Comparison of ENCODE assay signal across 8 cellular contexts in the genomic region with DNA sequence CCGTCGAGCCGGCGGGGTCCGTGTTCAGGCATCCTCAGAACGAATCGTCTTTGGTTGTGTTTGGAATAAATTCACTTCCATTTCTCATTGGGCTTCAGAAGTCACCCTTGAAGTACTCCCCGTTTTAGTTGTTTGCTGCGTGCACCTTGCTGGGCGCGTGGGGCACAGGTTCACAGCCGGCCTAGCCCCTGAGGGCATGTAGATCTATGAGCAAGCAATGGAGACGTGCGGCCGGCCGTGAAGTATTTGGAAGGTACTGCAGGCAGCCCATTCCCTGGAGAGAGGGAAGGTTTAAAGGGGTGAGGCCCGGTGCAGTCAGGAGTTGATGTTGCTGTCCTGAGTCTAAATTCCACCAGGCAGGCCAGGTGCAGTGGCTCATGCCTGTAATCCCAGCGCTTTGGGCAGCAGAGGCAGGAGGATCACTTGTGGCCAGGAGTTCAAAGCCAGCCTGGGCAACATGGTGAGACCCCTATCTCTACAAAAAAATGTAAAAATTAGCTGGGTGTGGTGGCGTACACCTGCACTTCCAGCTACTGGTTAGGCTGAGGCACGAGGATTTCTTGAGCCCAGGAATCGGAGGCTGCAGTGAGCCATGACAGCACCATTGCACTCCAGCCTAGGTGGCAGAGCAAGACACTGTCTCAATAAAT. TPM values are rescaled to one million over a fixed set of nuclear protein-coding genes. Genes with fewer than 3 reads are reported as not detected.
DNase-seq lines count a peak whose midpoint lies in the region; ATAC-seq, FAIRE-seq and TF ChIP-seq lines count a peak whose summit lies in the region.

No MANE protein-coding gene starts in this region.

- TF ChIP-seq CTCF in endothelial cell of umbilical vein (IDR thresholded peaks at IDR 0.05; ENCODE audit: extremely low read depth in 1 of 2, insufficient read depth in 1 of 2, low read depth in 1 of 2, low read length in 2 of 2) (no peak), nephron (IDR thresholded peaks at IDR 0.05; ENCODE audit: unreplicated experiment in 3 of 3) (no peak)

- TF ChIP-seq POLR2A in endothelial cell of umbilical vein (IDR thresholded peaks at IDR 0.05; ENCODE audit: low read depth, low read length), result no peak

- peak overlapping the region; percentile 94 for H3K27ac Mint-ChIP-seq in T-helper 1 cell treated with Interleukin-12 subunit alpha and Interleukin-12 subunit beta and Interleukin-4 antibody, amounts not matched to agents 30 μg/mL and 1 μg/mL, for 36 hours
- peak overlapping the region; percentile 30 to 78 (median 62) for H3K27ac Mint-ChIP-seq in nephron

- H3K79me2 ChIP-seq in endothelial cell of umbilical vein (ENCODE audit: control insufficient read depth, insufficient read depth, low read length), result peaks cover 43% of the 10 kb centered on the region

- peak overlapping the region; percentile 80 for H3K4me2 ChIP-seq in endothelial cell of umbilical vein (ENCODE audit: insufficient read depth, low read length)

- H2AFZ ChIP-seq in endothelial cell of umbilical vein (ENCODE audit: low read depth, low read length), result peak overlapping the region; percentile 74

- peak overlapping the region; percentile 50 for H3K27ac ChIP-seq in endothelial cell of umbilical vein (ENCODE audit: insufficient read depth, low read depth, low read length)

- H3K36me3 Mint-ChIP-seq in T-helper 1 cell treated with Interleukin-12 subunit alpha and Interleukin-12 subunit beta and Interleukin-4 antibody, amounts not matched to agents 30 μg/mL and 1 μg/mL, for 36 hours (ENCODE audit: low read depth), result peaks cover 13% of the 10 kb centered on the region
- peaks cover 1% of the 10 kb centered on the region for H3K36me3 Mint-ChIP-seq in nephron (ENCODE audit: low read depth)

- H3K36me3 ChIP-seq in endothelial cell of umbilical vein (ENCODE audit: control insufficient read depth in 2 of 2, extremely low read depth in 1 of 2, insufficient read depth in 2 of 2, low read length in 2 of 2), result no peaks in the 10 kb centered on the region

- DNase-seq in stimulated activated CD4-positive, alpha-beta T cell treated with anti-CD3 and anti-CD28 coated beads, Interleukin-15, amount 100 ng/mL, for 24 hours, result peak; percentile 38
- DNase-seq in stimulated activated CD4-positive, alpha-beta T cell treated with anti-CD3 and anti-CD28 coated beads, Interleukin-2, amount 100 ng/mL, for 48 hours, result no peak
- peak; percentile 37 for DNase-seq in endothelial cell of umbilical vein (ENCODE audit: low read depth, low spot score)
- no peak for DNase-seq in NCI-H2081 (lab: John Stamatoyannopoulos, UW)
- no peak for DNase-seq in NCI-H446 (lab: John Stamatoyannopoulos, UW)

- no peaks in the 10 kb centered on the region for H3K9me1 ChIP-seq in endothelial cell of umbilical vein (replicated peaks; ENCODE audit: control insufficient read depth, extremely low read depth, insufficient read depth, low read length)

- H4K20me1 ChIP-seq in endothelial cell of umbilical vein (replicated peaks; ENCODE audit: control insufficient read depth, extremely low read depth, insufficient read depth, low read length), result no peaks in the 10 kb centered on the region

- H3K9ac ChIP-seq in endothelial cell of umbilical vein (replicated peaks; ENCODE audit: extremely low read depth, insufficient read depth, low read length), result peak overlapping the region; percentile 80

- ATAC-seq in GM18907 (IDR thresholded peaks at IDR 0.05; ENCODE audit: unreplicated experiment), result no peak

- TSS peak; percentile 40 for BruUV-seq in endothelial cell of umbilical vein (replicated peaks; lab: Mats Ljungman, UMichigan)

- intact Hi-C loops in endothelial cell of umbilical vein (cut with micrococcal nuclease), result loop anchor here (1.0 to 5.0 kb wide), 2 partner anchors 123 to 152 kb away; a partner anchor contains a TSS

- H3K9me3 Mint-ChIP-seq in T-helper 1 cell treated with Interleukin-12 subunit alpha and Interleukin-12 subunit beta and Interleukin-4 antibody, amounts not matched to agents 30 μg/mL and 1 μg/mL, for 36 hours, result no peaks in the 10 kb centered on the region
- no peaks in the 10 kb centered on the region for H3K9me3 Mint-ChIP-seq in nephron

- no peak for FAIRE-seq in endothelial cell of umbilical vein (lab: Jason Lieb, UNC)

- H3K4me1 ChIP-seq in endothelial cell of umbilical vein (ENCODE audit: control insufficient read depth, extremely low read depth, insufficient read depth, low read length), result peaks cover 8% of the 10 kb centered on the region

- H3K27me3 ChIP-seq in endothelial cell of umbilical vein (ENCODE audit: control insufficient read depth in 2 of 2, insufficient read depth in 2 of 2, low read length in 2 of 2), result peaks cover 3 to 6% of the 10 kb centered on the region in 2 experiments

- peak overlapping the region; percentile 96 for H3K4me3 Mint-ChIP-seq in T-helper 1 cell treated with Interleukin-12 subunit alpha and Interleukin-12 subunit beta and Interleukin-4 antibody, amounts not matched to agents 30 μg/mL and 1 μg/mL, for 36 hours
- peak overlapping the region; percentile 93 to 99 (median 95) for H3K4me3 Mint-ChIP-seq in nephron

- peak overlapping the region; percentile 78 to 97 (median 90) for H3K4me3 ChIP-seq in endothelial cell of umbilical vein (replicated peaks in 1 of 3; ENCODE audit: insufficient read depth in 1 of 3, low read depth in 1 of 3, low read length in 3 of 3)

- CTCF ChIA-PET in endothelial cell of umbilical vein (lab: Charles Lee), result interaction anchor here (1.5 kb wide), 1 partner anchor 73 kb away, joined by 3 read pairs; no protein-coding TSS in a partner anchor

- dilution Hi-C loops in endothelial cell of umbilical vein (cut with MboI; ENCODE audit: extremely low pct_ligation_motif_present, low sequenced_read_pairs), result no loop called here

- H3K4me1 Mint-ChIP-seq in T-helper 1 cell treated with Interleukin-12 subunit alpha and Interleukin-12 subunit beta and Interleukin-4 antibody, amounts not matched to agents 30 μg/mL and 1 μg/mL, for 36 hours (ENCODE audit: low read depth), result peaks cover 43% of the 10 kb centered on the region
- H3K4me1 Mint-ChIP-seq in nephron, result peaks cover 50% of the 10 kb centered on the region

- POLR2A ChIA-PET in endothelial cell of umbilical vein (lab: Charles Lee), result no interaction called here

- H3K27me3 Mint-ChIP-seq in T-helper 1 cell treated with Interleukin-12 subunit alpha and Interleukin-12 subunit beta and Interleukin-4 antibody, amounts not matched to agents 30 μg/mL and 1 μg/mL, for 36 hours (ENCODE audit: low read depth), result peaks cover 18% of the 10 kb centered on the region
- H3K27me3 Mint-ChIP-seq in nephron (ENCODE audit: low read depth), result peaks cover 31% of the 10 kb centered on the region

- no peaks in the 10 kb centered on the region for H3K9me3 ChIP-seq in endothelial cell of umbilical vein (replicated peaks; ENCODE audit: control insufficient read depth, insufficient read depth, low read length)

TF ChIP-seq in endothelial cell of umbilical vein, 7 proteins besides CTCF, POLR2A, EP300 and RAD21:
- TF ChIP-seq FOS (IDR thresholded peaks at IDR 0.05; ENCODE audit: borderline replicate concordance, insufficient read depth, low read length) (no peak), POLR2AphosphoS5 (IDR thresholded peaks at IDR 0.05; ENCODE audit: insufficient read depth, low read depth, low read length) (no peak), EZH2 (IDR thresholded peaks at IDR 0.05; ENCODE audit: borderline replicate concordance, low read depth, low read length, severe bottlenecking) (no peak), JUN (IDR thresholded peaks at IDR 0.05; ENCODE audit: borderline replicate concordance, insufficient read depth, insufficient read length, low read depth) (no peak), GATA2 (IDR thresholded peaks at IDR 0.05; ENCODE audit: insufficient read depth, insufficient read length, low read depth, low read length) (no peak)

RNA-seq across cellular contexts. Expression of a gene that starts 0.7 kb away (rescaled TPM):
- total RNA-seq in endothelial cell of umbilical vein, result 32.7 and 33.2 TPM in 2 replicates
- 18.6 and 22.0 TPM in 2 replicates for polyA plus RNA-seq in endothelial cell of umbilical vein
- polyA plus RNA-seq in endothelial cell of umbilical vein (2011; cell fraction: cytosol; rRNA removed), result 17.8 and 20.1 TPM in 2 replicates
- 30.6 and 33.0 TPM in 2 replicates for polyA plus RNA-seq in endothelial cell of umbilical vein (2011; cell fraction: nucleus; rRNA removed)
- polyA plus RNA-seq in endothelial cell of umbilical vein (2012), result 16.2 and 23.4 TPM in 2 replicates
- 16.3 and 16.4 TPM in 2 replicates for polyA minus RNA-seq in endothelial cell of umbilical vein
- polyA minus RNA-seq in endothelial cell of umbilical vein (2011; cell fraction: cytosol; rRNA and poly(A)+ RNA removed), result 22.1 TPM
- 14.6 and 23.6 TPM in 2 replicates for polyA minus RNA-seq in endothelial cell of umbilical vein (2011; cell fraction: nucleus; rRNA and poly(A)+ RNA removed)

Comparison
In these comparisons a context has a peak if more than half of its experiments do, and no peak if none do; other contexts are left out.
1. DNase-seq: peak in stimulated activated CD4-positive, alpha-beta T cell treated with anti-CD3 and anti-CD28 coated beads, Interleukin-15, amount 100 ng/mL, for 24 hours (single experiment) and endothelial cell of umbilical vein (single experiment); none in stimulated activated CD4-positive, alpha-beta T cell treated with anti-CD3 and anti-CD28 coated beads, Interleukin-2, amount 100 ng/mL, for 48 hours (0 of 2), NCI-H2081 (0 of 2) and NCI-H446 (0 of 2).